Comparison of ENCODE assay signal across 16 cellular contexts in the genomic region with DNA sequence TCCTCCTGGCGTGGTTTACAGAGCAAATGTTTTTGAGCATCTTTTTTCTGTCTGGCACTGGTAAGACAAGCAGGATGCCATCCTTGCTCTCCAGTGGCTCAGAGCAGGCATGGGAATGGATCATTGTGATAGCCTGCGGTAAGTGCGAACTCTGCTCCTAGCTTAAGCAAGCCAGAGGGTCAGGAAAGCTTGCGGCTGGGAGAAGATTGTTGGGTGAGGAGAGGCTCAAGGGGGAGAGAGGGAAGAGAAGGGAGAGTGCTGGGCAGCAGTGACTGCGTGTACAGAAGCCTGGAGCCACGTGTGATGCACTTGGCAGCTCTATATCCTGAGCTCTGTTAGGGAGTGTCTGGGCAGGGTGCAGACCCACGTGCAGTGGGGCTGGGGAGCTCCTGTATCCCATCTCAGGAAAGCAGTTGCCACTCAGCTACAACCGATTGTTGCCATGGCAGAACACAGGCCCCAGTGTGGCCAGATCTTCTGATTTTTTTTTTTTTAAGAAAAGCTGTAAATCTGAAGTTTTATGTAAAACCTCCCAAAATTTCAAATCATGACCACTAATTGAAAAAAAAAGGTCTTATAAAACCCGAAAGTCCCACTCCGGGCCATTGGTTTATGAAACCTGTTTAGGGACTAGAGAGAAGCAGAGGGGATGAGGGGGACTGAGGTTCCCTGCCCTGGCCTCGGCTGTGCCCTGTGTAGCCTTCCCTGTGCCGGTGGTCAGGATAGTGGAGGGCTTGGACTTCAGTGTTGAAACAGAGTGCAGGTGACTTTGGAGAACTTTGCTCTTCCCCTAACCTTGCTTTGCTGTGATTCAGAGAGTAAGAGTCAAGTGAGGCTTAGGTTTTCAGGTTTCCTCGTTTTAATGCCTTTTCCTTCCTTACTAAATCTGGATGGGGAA.
"Had no signal": no experiment of that assay in that cellular context is flagged by ENCODE, and none has a peak within 500 bp of the region (broad histone marks: within the 10 kb centered on the region; RNA-seq: fewer than 3 reads in every experiment).

No MANE protein-coding gene starts in this region.

- DNase-seq: activated CD4-positive, alpha-beta T cell treated with anti-CD3 and anti-CD28 coated beads, Interleukin-2, amount 50 U/mL, for 4 hours; activated gamma-delta T cell treated with Interleukin-2 at 50 U/mL for 16 hours; activated T-cell treated with anti-CD3 and anti-CD28 coated beads for 4 hours; amniotic stem cell; dorsolateral prefrontal cortex; small intestine; stimulated activated CD4-positive, alpha-beta T cell treated with anti-CD3 and anti-CD28 coated beads, Interleukin-4, amount 100 ng/mL, for 24 hours; testis; upper lobe of left lung; WERI-Rb-1 had no signal

- H3K4me1 ChIP-seq: testis, upper lobe of left lung had no signal

- H3K36me3 ChIP-seq: cardiac muscle cell, upper lobe of left lung, WERI-Rb-1 had no signal

- H3K9me3 Mint-ChIP-seq: activated T-helper 1 cell treated with anti-CD3 and anti-CD28 coated beads, Interleukin-12 subunit alpha, Interleukin-12 subunit beta, Interleukin-2, Interleukin-4 antibody, amounts not matched to agents 30 ng/mL and 10 ng/mL and 1 ng/mL, durations not matched to agents 14 hours and 24 hours and 36 hours; natural killer cell treated with Interleukin-12 subunit alpha and Interleukin-12 subunit beta and Interleukin-15 and Interleukin-18, amount 100 ng/mL, for 72 hours had no signal

- H3K27me3 Mint-ChIP-seq: natural killer cell treated with Interleukin-12 subunit alpha and Interleukin-12 subunit beta and Interleukin-15 and Interleukin-18, amount 100 ng/mL, for 72 hours had no signal

- H3K27me3 ChIP-seq: cardiac muscle cell, dorsolateral prefrontal cortex, testis, upper lobe of left lung had no signal

- H3K4me1 Mint-ChIP-seq: stimulated activated effector memory CD8-positive, alpha-beta T cell treated with anti-CD3 and anti-CD28 coated beads, Interleukin-12 subunit alpha, Interleukin-12 subunit beta, amount 100 ng/mL, for 72 hours had no signal

- H3K4me3 ChIP-seq: cardiac muscle cell, dorsolateral prefrontal cortex, SK-N-MC, testis, upper lobe of left lung had no signal

- H3K27ac ChIP-seq: cardiac muscle cell, dorsolateral prefrontal cortex, SK-N-MC, testis, upper lobe of left lung, WERI-Rb-1 had no signal

- ATAC-seq: natural killer cell treated with Interleukin-12 subunit alpha and Interleukin-12 subunit beta and Interleukin-15 and Interleukin-18, amount 100 ng/mL, for 72 hours; stimulated activated effector memory CD8-positive, alpha-beta T cell treated with anti-CD3 and anti-CD28 coated beads, Interleukin-12 subunit alpha, Interleukin-12 subunit beta, amount 100 ng/mL, for 72 hours had no signal

- H3K9me3 ChIP-seq: testis, upper lobe of left lung had no signal

- H3K27ac Mint-ChIP-seq: activated naive CD8-positive, alpha-beta T cell; activated T-helper 1 cell treated with anti-CD3 and anti-CD28 coated beads, Interleukin-12 subunit alpha, Interleukin-12 subunit beta, Interleukin-2, Interleukin-4 antibody, amounts not matched to agents 30 ng/mL and 10 ng/mL and 1 ng/mL, durations not matched to agents 14 hours and 24 hours and 36 hours; natural killer cell treated with Interleukin-12 subunit alpha and Interleukin-12 subunit beta and Interleukin-15 and Interleukin-18, amount 100 ng/mL, for 72 hours; stimulated activated effector memory CD8-positive, alpha-beta T cell treated with anti-CD3 and anti-CD28 coated beads, Interleukin-12 subunit alpha, Interleukin-12 subunit beta, amount 100 ng/mL, for 72 hours had no signal

- H3K36me3 Mint-ChIP-seq: activated naive CD8-positive, alpha-beta T cell; natural killer cell treated with Interleukin-12 subunit alpha and Interleukin-12 subunit beta and Interleukin-15 and Interleukin-18, amount 100 ng/mL, for 72 hours; stimulated activated effector memory CD8-positive, alpha-beta T cell treated with anti-CD3 and anti-CD28 coated beads, Interleukin-12 subunit alpha, Interleukin-12 subunit beta, amount 100 ng/mL, for 72 hours had no signal

- H3K4me3 Mint-ChIP-seq: activated naive CD8-positive, alpha-beta T cell; activated T-helper 1 cell treated with anti-CD3 and anti-CD28 coated beads, Interleukin-12 subunit alpha, Interleukin-12 subunit beta, Interleukin-2, Interleukin-4 antibody, amounts not matched to agents 30 ng/mL and 10 ng/mL and 1 ng/mL, durations not matched to agents 14 hours and 24 hours and 36 hours; natural killer cell treated with Interleukin-12 subunit alpha and Interleukin-12 subunit beta and Interleukin-15 and Interleukin-18, amount 100 ng/mL, for 72 hours; stimulated activated effector memory CD8-positive, alpha-beta T cell treated with anti-CD3 and anti-CD28 coated beads, Interleukin-12 subunit alpha, Interleukin-12 subunit beta, amount 100 ng/mL, for 72 hours had no signal
